ENCODE assay signal across 21 cellular contexts in genomic region chr20:59771506-59772372, GRCh38.
DNase-seq lines count a peak whose midpoint lies in the region; ATAC-seq and TF ChIP-seq lines count a peak whose summit lies in the region.
"Had no signal": no experiment of that assay in that cellular context is flagged by ENCODE, and none has a peak within 500 bp of the region (broad histone marks: within the 10 kb centered on the region; RNA-seq: fewer than 3 reads in every experiment).

No MANE protein-coding gene starts in this region.

- H3K9me3 ChIP-seq in Peyer's patch (no peaks in the 10 kb centered on the region), left lung (no peaks in the 10 kb centered on the region)
- H3K9me3 ChIP-seq: esophagus squamous epithelium, transverse colon had no signal

- ATAC-seq in left lung (peak; percentile 51), GM19035 (IDR thresholded peaks at IDR 0.05; ENCODE audit: unreplicated experiment) (no peak), HG03097 (IDR thresholded peaks at IDR 0.05; ENCODE audit: low FRiP score, unreplicated experiment) (no peak)
- ATAC-seq: effector memory CD8-positive, alpha-beta T cell; GM12878; K562; stimulated activated naive CD8-positive, alpha-beta T cell treated with anti-CD3 and anti-CD28 coated beads, Interleukin-15, Interleukin-2, amounts not matched to agents 100 U/mL and 50 U/mL, for 24 hours had no signal

- peak; percentile 84 for DNase-seq in DMS79 (lab: John Stamatoyannopoulos, UW)
- peak; percentile 61 for DNase-seq in NCI-H1105 (lab: John Stamatoyannopoulos, UW)
- DNase-seq in Peyer's patch, result peak in 2 of 3 donors; percentile 8 to 26
- peak in 1 of 2 donors; percentile 42 for DNase-seq in left lung
- DNase-seq in activated CD4-positive, alpha-beta T cell treated with anti-CD3 and anti-CD28 coated beads for 1 hour, result no peak
- DNase-seq in NCI-H446 treated with DMSO at 0.1 percent for 48 hours (lab: John Stamatoyannopoulos, UW), result no peak
- DNase-seq: activated CD8-positive, alpha-beta memory T cell treated with anti-CD3 and anti-CD28 coated beads for 24 hours; activated T-cell treated with anti-CD3 and anti-CD28 coated beads, Interleukin-2, amount 50 U/mL, for 48 hours; effector memory CD8-positive, alpha-beta T cell; esophagus squamous epithelium; GM23248; MV-4-11; NCI-H2081; small intestine; stimulated activated naive CD8-positive, alpha-beta T cell treated with anti-CD3 and anti-CD28 coated beads, Interleukin-15, Interleukin-2, amounts not matched to agents 100 U/mL and 50 U/mL, for 24 hours; T1000; transverse colon had no signal

- H3K27ac ChIP-seq in Peyer's patch (no peak overlapping the region), left lung (no peak overlapping the region)
- H3K27ac ChIP-seq: esophagus squamous epithelium, GM23248, transverse colon had no signal

- H3K4me3 ChIP-seq in Peyer's patch, result no peak overlapping the region
- H3K4me3 ChIP-seq in left lung, result no peak overlapping the region
- H3K4me3 ChIP-seq: esophagus squamous epithelium, GM12878, GM23248, K562, transverse colon had no signal

- TF ChIP-seq CTCF in Peyer's patch (IDR thresholded peaks at IDR 0.05) (no peak), left lung (IDR thresholded peaks at IDR 0.05) (no peak)

- no peak for TF ChIP-seq POLR2A in Peyer's patch (IDR thresholded peaks at IDR 0.05)

- H3K27me3 ChIP-seq in Peyer's patch (no peaks in the 10 kb centered on the region), left lung (peaks cover 0 to 6% of the 10 kb centered on the region in 2 donors)
- H3K27me3 ChIP-seq: transverse colon had no signal

- H3K4me1 ChIP-seq in Peyer's patch, result no peaks in the 10 kb centered on the region
- H3K4me1 ChIP-seq in left lung, result no peaks in the 10 kb centered on the region

- H3K36me3 ChIP-seq in Peyer's patch (no peaks in the 10 kb centered on the region), left lung (no peaks in the 10 kb centered on the region)
- H3K36me3 ChIP-seq: esophagus squamous epithelium, transverse colon had no signal

- intact Hi-C loops in left lung (cut with DNase I), result no loop called here

Comparison
In these comparisons a context has a peak if more than half of its experiments do, and no peak if none do; other contexts are left out.
1. DNase-seq: peak in DMS79 (single experiment), NCI-H1105 (single experiment) and Peyer's patch (2 of 3); none in activated CD4-positive, alpha-beta T cell treated with anti-CD3 and anti-CD28 coated beads for 1 hour (single experiment) and NCI-H446 treated with DMSO at 0.1 percent for 48 hours (single experiment).